In genomic region chr17:67582632-67583230, GRCh38 we compare ENCODE assay signal across 17 cellular contexts.
DNase-seq lines count a peak whose midpoint lies in the region; TF ChIP-seq lines count a peak whose summit lies in the region.
"Had no signal": no experiment of that assay in that cellular context is flagged by ENCODE, and none has a peak within 500 bp of the region (broad histone marks: within the 10 kb centered on the region; RNA-seq: fewer than 3 reads in every experiment).

No MANE protein-coding gene starts in this region.

- H3K4me3 ChIP-seq in LNCaP clone FGC (ENCODE audit: low read depth, low read length) = no peak overlapping the region
- no peak overlapping the region for H3K4me3 ChIP-seq in testis
- no peak overlapping the region for H3K4me3 ChIP-seq in left ventricle myocardium inferior
- H3K4me3 ChIP-seq: left lung had no signal

- intact Hi-C loops in testis (cut with DNase I; ENCODE audit: low total_unique reads) = no loop called here
- intact Hi-C loops in activated CD4-positive, alpha-beta memory T cell treated with anti-CD3 and anti-CD28 coated beads for 36 hours (cut with micrococcal nuclease) = no loop called here
- intact Hi-C loops in left ventricle myocardium inferior (cut with micrococcal nuclease) = no loop called here

- WGBS in testis, 2 donors = 36 to 58% methylated on average over 8 of the region's 8 CpGs

- H3K4me1 ChIP-seq in testis = peaks cover 12% of the 10 kb centered on the region
- no peaks in the 10 kb centered on the region for H3K4me1 ChIP-seq in left ventricle myocardium inferior
- H3K4me1 ChIP-seq: left lung had no signal

- TF ChIP-seq CTCF in LNCaP clone FGC (IDR thresholded peaks at IDR 0.05; ENCODE audit: control insufficient read depth, extremely low read depth, insufficient read depth) (no peak), testis (IDR thresholded peaks at IDR 0.05) (no peak), left ventricle myocardium inferior (IDR thresholded peaks at IDR 0.05; ENCODE audit: borderline replicate concordance) (no peak)

- H3K36me3 ChIP-seq in testis (ENCODE audit: low read depth, missing control alignments) (no peaks in the 10 kb centered on the region), left ventricle myocardium inferior (peaks cover 18% of the 10 kb centered on the region)
- H3K36me3 ChIP-seq: left lung had no signal

- H3K4me1 Mint-ChIP-seq in activated CD4-positive, alpha-beta memory T cell treated with anti-CD3 and anti-CD28 coated beads for 36 hours (ENCODE audit: low read depth) = peaks cover 7% of the 10 kb centered on the region

- TF ChIP-seq POLR2A in testis (IDR thresholded peaks at IDR 0.05) = no peak

- H3K27ac ChIP-seq in testis (no peak overlapping the region), left ventricle myocardium inferior (replicated peaks) (no peak overlapping the region)
- H3K27ac ChIP-seq: left lung had no signal

- CTCF ChIA-PET in activated CD4-positive, alpha-beta memory T cell treated with anti-CD3 and anti-CD28 coated beads for 36 hours (lab: Charles Lee) = no interaction called here

- H3K4me3 Mint-ChIP-seq in activated CD4-positive, alpha-beta memory T cell treated with anti-CD3 and anti-CD28 coated beads for 36 hours = no peak overlapping the region
- H3K4me3 Mint-ChIP-seq: brain; CD4-positive, CD25-positive, alpha-beta regulatory T cell; natural killer cell treated with Interleukin-12 subunit alpha and Interleukin-12 subunit beta and Interleukin-15 and Interleukin-18, amount 100 ng/mL, for 72 hours; stimulated activated naive CD8-positive, alpha-beta T cell treated with anti-CD3 and anti-CD28 coated beads, Interleukin-15, Interleukin-2, amounts not matched to agents 100 ng/mL and 50 ng/mL, for 24 hours; T-helper 2 cell treated with Interferon-gamma antibody and Interleukin-4, amounts not matched to agents 5 μg/mL and 100 μg/mL, for 36 hours had no signal

- no peaks in the 10 kb centered on the region for H3K27me3 Mint-ChIP-seq in activated CD4-positive, alpha-beta memory T cell treated with anti-CD3 and anti-CD28 coated beads for 36 hours
- H3K27me3 Mint-ChIP-seq: brain; CD4-positive, CD25-positive, alpha-beta regulatory T cell; natural killer cell treated with Interleukin-12 subunit alpha and Interleukin-12 subunit beta and Interleukin-15 and Interleukin-18, amount 100 ng/mL, for 72 hours; stimulated activated naive CD8-positive, alpha-beta T cell treated with anti-CD3 and anti-CD28 coated beads, Interleukin-15, Interleukin-2, amounts not matched to agents 100 ng/mL and 50 ng/mL, for 24 hours had no signal

- POLR2A ChIA-PET in activated CD4-positive, alpha-beta memory T cell treated with anti-CD3 and anti-CD28 coated beads for 36 hours (lab: Charles Lee) = no interaction called here

- H3K27me3 ChIP-seq in testis = no peaks in the 10 kb centered on the region
- no peaks in the 10 kb centered on the region for H3K27me3 ChIP-seq in left ventricle myocardium inferior (ENCODE audit: low read depth)
- H3K27me3 ChIP-seq: left lung had no signal

- H3K9me3 ChIP-seq in testis = no peaks in the 10 kb centered on the region
- H3K9me3 ChIP-seq in left ventricle myocardium inferior (replicated peaks) = peaks cover 4% of the 10 kb centered on the region
- H3K9me3 ChIP-seq: left lung had no signal

- H3K27ac Mint-ChIP-seq in activated CD4-positive, alpha-beta memory T cell treated with anti-CD3 and anti-CD28 coated beads for 36 hours = no peak overlapping the region
- H3K27ac Mint-ChIP-seq: natural killer cell treated with Interleukin-12 subunit alpha and Interleukin-12 subunit beta and Interleukin-15 and Interleukin-18, amount 100 ng/mL, for 72 hours; stimulated activated naive CD8-positive, alpha-beta T cell treated with anti-CD3 and anti-CD28 coated beads, Interleukin-15, Interleukin-2, amounts not matched to agents 100 ng/mL and 50 ng/mL, for 24 hours; T-helper 2 cell treated with Interferon-gamma antibody and Interleukin-4, amounts not matched to agents 5 μg/mL and 100 μg/mL, for 36 hours had no signal

- H3K9me3 Mint-ChIP-seq in activated CD4-positive, alpha-beta memory T cell treated with anti-CD3 and anti-CD28 coated beads for 36 hours = no peaks in the 10 kb centered on the region
- H3K9me3 Mint-ChIP-seq: CD4-positive, CD25-positive, alpha-beta regulatory T cell; natural killer cell treated with Interleukin-12 subunit alpha and Interleukin-12 subunit beta and Interleukin-15 and Interleukin-18, amount 100 ng/mL, for 72 hours; stimulated activated naive CD8-positive, alpha-beta T cell treated with anti-CD3 and anti-CD28 coated beads, Interleukin-15, Interleukin-2, amounts not matched to agents 100 ng/mL and 50 ng/mL, for 24 hours; T-helper 2 cell treated with Interferon-gamma antibody and Interleukin-4, amounts not matched to agents 5 μg/mL and 100 μg/mL, for 36 hours had no signal

- H3K36me3 Mint-ChIP-seq in activated CD4-positive, alpha-beta memory T cell treated with anti-CD3 and anti-CD28 coated beads for 36 hours = peaks cover 17% of the 10 kb centered on the region
- H3K36me3 Mint-ChIP-seq: natural killer cell treated with Interleukin-12 subunit alpha and Interleukin-12 subunit beta and Interleukin-15 and Interleukin-18, amount 100 ng/mL, for 72 hours had no signal

- peak; percentile 70 for DNase-seq in LNCaP clone FGC (ENCODE audit: low read depth)
- DNase-seq in NCI-H774 (lab: John Stamatoyannopoulos, UW) = peak; percentile 99
- peak; percentile 58 for DNase-seq in islet precursor cell
- peak; percentile 62 for DNase-seq in testis
- DNase-seq in HPDE6-E6E7 (ENCODE audit: extremely low spot score) = no peak
- DNase-seq in activated CD4-positive, alpha-beta memory T cell treated with anti-CD3 and anti-CD28 coated beads for 36 hours = no peak
- no peak for DNase-seq in NCI-H2107 treated with DMSO at 0.1 percent for 48 hours (lab: John Stamatoyannopoulos, UW; ENCODE audit: unreplicated experiment)
- no peak for DNase-seq in left ventricle myocardium inferior
- DNase-seq: activated effector memory CD4-positive, alpha-beta T cell treated with Interleukin-2 at 50 U/mL for 16 hours; CD4-positive, CD25-positive, alpha-beta regulatory T cell; glutamatergic neuron; left lung; NCI-H524 treated with DMSO at 0.1 percent for 48 hours had no signal

Comparison
In these comparisons a context has a peak if more than half of its experiments do, and no peak if none do; other contexts are left out.
1. DNase-seq: peak in LNCaP clone FGC (single experiment), NCI-H774 (single experiment), islet precursor cell (single experiment) and testis (single experiment); none in HPDE6-E6E7 (single experiment), activated CD4-positive, alpha-beta memory T cell treated with anti-CD3 and anti-CD28 coated beads for 36 hours (single experiment), NCI-H2107 treated with DMSO at 0.1 percent for 48 hours (single experiment) and left ventricle myocardium inferior (single experiment).